1 cellular context compared by ENCODE assay signal in genomic region chr19:39106201-39106600, GRCh38.
TF ChIP-seq lines count a peak whose summit lies in the region.

No MANE protein-coding gene starts in this region.

TF ChIP-seq in SK-N-SH, 30 proteins besides CTCF, POLR2A, EP300 and RAD21 (continued from another document):
- TF ChIP-seq REST (IDR thresholded peaks at IDR 0.05; ENCODE audit: low read depth, low read length) (no peak), MEF2A (IDR thresholded peaks at IDR 0.05; ENCODE audit: borderline replicate concordance, low read depth) (no peak), YY1 (IDR thresholded peaks at IDR 0.05; ENCODE audit: low read depth) (no peak), USF1 (IDR thresholded peaks at IDR 0.05; ENCODE audit: borderline replicate concordance, low read depth) (no peak), ZBTB33 (IDR thresholded peaks at IDR 0.05; ENCODE audit: borderline replicate concordance, low read depth) (no peak), FOXJ3 (CRISPR knock-in tag; IDR thresholded peaks at IDR 0.05) (no peak), RCOR1 (IDR thresholded peaks at IDR 0.05; ENCODE audit: low read length) (no peak), PBX3 (IDR thresholded peaks at IDR 0.05) (no peak), TAF1 (IDR thresholded peaks at IDR 0.05; ENCODE audit: borderline replicate concordance, low read depth, low read length) (no peak), MAX (IDR thresholded peaks at IDR 0.05; ENCODE audit: low read depth) (no peak), CHD2 (IDR thresholded peaks at IDR 0.05; ENCODE audit: low read length, partially characterized antibody) (no peak), NFIC (IDR thresholded peaks at IDR 0.05; ENCODE audit: borderline replicate concordance) (no peak)
TF ChIP-seq in SK-N-SH: peak in this region for 0.
